Comparison of ENCODE assay signal across 1 cellular context in genomic region chr1:105362438-105362837, GRCh38.
TF ChIP-seq lines count a peak whose summit lies in the region.

No MANE protein-coding gene starts in this region.

TF ChIP-seq in GM23338, 12 proteins besides CTCF, POLR2A, EP300 and RAD21:
- TF ChIP-seq ZNF462 (CRISPR knock-in tag; IDR thresholded peaks at IDR 0.05) = no peak
- no peak for TF ChIP-seq STAT1 (IDR thresholded peaks at IDR 0.05; ENCODE audit: unreplicated experiment)
- TF ChIP-seq ZNF114 (CRISPR knock-in tag; IDR thresholded peaks at IDR 0.05) = no peak
